Comparison of ENCODE assay signal across 18 cellular contexts in genomic region chr1:195934839-195935557, GRCh38.
DNase-seq lines count a peak whose midpoint lies in the region; ATAC-seq and TF ChIP-seq lines count a peak whose summit lies in the region.
"Had no signal": no experiment of that assay in that cellular context is flagged by ENCODE, and none has a peak within 500 bp of the region (broad histone marks: within the 10 kb centered on the region; RNA-seq: fewer than 3 reads in every experiment).

No MANE protein-coding gene starts in this region.

- TF ChIP-seq CTCF in A673 (conservative IDR thresholded peaks at IDR 0.05; ENCODE audit: low read depth, low read length), result no peak
- no peak for TF ChIP-seq CTCF in VCaP (conservative IDR thresholded peaks at IDR 0.05)

- DNase-seq in A673 (ENCODE audit: low spot score), result peak; percentile 39
- peak; percentile 72 for DNase-seq in NCI-H1092 treated with DMSO at 0.1 percent for 48 hours (lab: John Stamatoyannopoulos, UW)
- DNase-seq in NCI-H446 treated with DMSO at 0.1 percent for 48 hours (lab: John Stamatoyannopoulos, UW), result peak; percentile 43
- DNase-seq in NAMALWA (ENCODE audit: low spot score), result no peak
- no peak for DNase-seq in superior temporal gyrus (ENCODE audit: extremely low spot score)
- DNase-seq in stimulated activated naive CD8-positive, alpha-beta T cell treated with anti-CD3 and anti-CD28 coated beads, Interleukin-15, amount 100 ng/mL, for 72 hours, result no peak
- DNase-seq: activated CD4-positive, alpha-beta T cell treated with anti-CD3 and anti-CD28 coated beads for 36 hours; activated naive CD8-positive, alpha-beta T cell treated with anti-CD3 and anti-CD28 coated beads for 36 hours; C1 segment of cervical spinal cord; GDM1; kidney glomerular epithelial cell; MG63; NCI-H2029 treated with DMSO at 0.1 percent for 48 hours had no signal

- intact Hi-C loops in A673 (cut with micrococcal nuclease; ENCODE audit: unreplicated experiment), result loop anchor here (10.0 kb wide), 1 partner anchor 720 kb away; the partner anchor contains the start of gene CFH

- H3K4me3 ChIP-seq in A673 (ENCODE audit: low read depth, low read length, poor library complexity, severe bottlenecking), result no peak overlapping the region
- H3K4me3 ChIP-seq: A549, MG63, right atrium auricular region had no signal

- no peak overlapping the region for H3K27ac Mint-ChIP-seq in stimulated activated naive CD8-positive, alpha-beta T cell treated with anti-CD3 and anti-CD28 coated beads, Interleukin-15, amount 100 ng/mL, for 72 hours
- H3K27ac Mint-ChIP-seq: activated CD4-positive, alpha-beta T cell treated with anti-CD3 and anti-CD28 coated beads for 36 hours; activated naive CD8-positive, alpha-beta T cell treated with anti-CD3 and anti-CD28 coated beads for 36 hours; activated T-helper 17 cell treated with anti-CD3 and anti-CD28 coated beads, Interleukin-2, amount 50 U/mL, for 72 hours had no signal

- POLR2A ChIA-PET in A673 (lab: Charles Lee; ENCODE audit: low non-redundant PET), result no interaction called here

- H3K9me3 Mint-ChIP-seq in stimulated activated naive CD8-positive, alpha-beta T cell treated with anti-CD3 and anti-CD28 coated beads, Interleukin-15, amount 100 ng/mL, for 72 hours, result peaks cover 0 to 7% of the 10 kb centered on the region in 2 donors
- H3K9me3 Mint-ChIP-seq: activated T-helper 17 cell treated with anti-CD3 and anti-CD28 coated beads, Interleukin-2, amount 50 U/mL, for 72 hours had no signal

- CTCF ChIA-PET in A673 (lab: Charles Lee), result no interaction called here

- H3K4me1 Mint-ChIP-seq in stimulated activated naive CD8-positive, alpha-beta T cell treated with anti-CD3 and anti-CD28 coated beads, Interleukin-15, amount 100 ng/mL, for 72 hours, result no peaks in the 10 kb centered on the region
- H3K4me1 Mint-ChIP-seq: activated CD4-positive, alpha-beta T cell treated with anti-CD3 and anti-CD28 coated beads for 36 hours; activated naive CD8-positive, alpha-beta T cell treated with anti-CD3 and anti-CD28 coated beads for 36 hours; activated T-helper 17 cell treated with anti-CD3 and anti-CD28 coated beads, Interleukin-2, amount 50 U/mL, for 72 hours had no signal

- no peaks in the 10 kb centered on the region for H3K36me3 ChIP-seq in A673 (ENCODE audit: insufficient read depth, low read length, poor library complexity, severe bottlenecking)
- H3K36me3 ChIP-seq: MG63, right atrium auricular region had no signal

- H3K27me3 Mint-ChIP-seq in stimulated activated naive CD8-positive, alpha-beta T cell treated with anti-CD3 and anti-CD28 coated beads, Interleukin-15, amount 100 ng/mL, for 72 hours, result no peaks in the 10 kb centered on the region
- H3K27me3 Mint-ChIP-seq: activated CD4-positive, alpha-beta T cell treated with anti-CD3 and anti-CD28 coated beads for 36 hours; activated naive CD8-positive, alpha-beta T cell treated with anti-CD3 and anti-CD28 coated beads for 36 hours; activated T-helper 17 cell treated with anti-CD3 and anti-CD28 coated beads, Interleukin-2, amount 50 U/mL, for 72 hours had no signal

- no TSS peak for BruUV-seq in A673 (replicated peaks; lab: Mats Ljungman, UMichigan)

- no peak for ATAC-seq in GM21717 (IDR thresholded peaks at IDR 0.05; ENCODE audit: unreplicated experiment)
- no peak for ATAC-seq in stimulated activated naive CD8-positive, alpha-beta T cell treated with anti-CD3 and anti-CD28 coated beads, Interleukin-15, amount 100 ng/mL, for 72 hours
- ATAC-seq: A549; activated CD4-positive, alpha-beta T cell treated with anti-CD3 and anti-CD28 coated beads for 36 hours; activated T-helper 17 cell treated with anti-CD3 and anti-CD28 coated beads, Interleukin-2, amount 50 U/mL, for 72 hours had no signal

- H3K4me3 Mint-ChIP-seq in stimulated activated naive CD8-positive, alpha-beta T cell treated with anti-CD3 and anti-CD28 coated beads, Interleukin-15, amount 100 ng/mL, for 72 hours, result no peak overlapping the region
- H3K4me3 Mint-ChIP-seq: activated CD4-positive, alpha-beta T cell treated with anti-CD3 and anti-CD28 coated beads for 36 hours; activated naive CD8-positive, alpha-beta T cell treated with anti-CD3 and anti-CD28 coated beads for 36 hours; activated T-helper 17 cell treated with anti-CD3 and anti-CD28 coated beads, Interleukin-2, amount 50 U/mL, for 72 hours had no signal

- H3K4me1 ChIP-seq in A673 (ENCODE audit: insufficient read depth, low read length, poor library complexity, severe bottlenecking), result no peaks in the 10 kb centered on the region
- H3K4me1 ChIP-seq: A549, right atrium auricular region had no signal

- no peaks in the 10 kb centered on the region for H3K27me3 ChIP-seq in A673 (replicated peaks; ENCODE audit: insufficient read depth, low read depth, low read length, poor library complexity)
- H3K27me3 ChIP-seq: MG63, right atrium auricular region had no signal

- H3K27ac ChIP-seq in A673 (ENCODE audit: low read depth, low read length, poor library complexity, severe bottlenecking), result no peak overlapping the region
- peak overlapping the region; percentile 73 for H3K27ac ChIP-seq in VCaP
- H3K27ac ChIP-seq: A549, right atrium auricular region had no signal

- H3K9me3 ChIP-seq in A673 (ENCODE audit: low read depth, low read length, poor library complexity, severe bottlenecking), result no peaks in the 10 kb centered on the region
- H3K9me3 ChIP-seq: A549, MG63, right atrium auricular region had no signal

Comparison
In these comparisons a context has a peak if more than half of its experiments do, and no peak if none do; other contexts are left out.
1. DNase-seq: peak in A673 (single experiment), NCI-H1092 treated with DMSO at 0.1 percent for 48 hours (single experiment) and NCI-H446 treated with DMSO at 0.1 percent for 48 hours (single experiment); none in NAMALWA (single experiment), superior temporal gyrus (single experiment) and stimulated activated naive CD8-positive, alpha-beta T cell treated with anti-CD3 and anti-CD28 coated beads, Interleukin-15, amount 100 ng/mL, for 72 hours (0 of 2).